ENCODE assay signal across 10 cellular contexts in the genomic region with DNA sequence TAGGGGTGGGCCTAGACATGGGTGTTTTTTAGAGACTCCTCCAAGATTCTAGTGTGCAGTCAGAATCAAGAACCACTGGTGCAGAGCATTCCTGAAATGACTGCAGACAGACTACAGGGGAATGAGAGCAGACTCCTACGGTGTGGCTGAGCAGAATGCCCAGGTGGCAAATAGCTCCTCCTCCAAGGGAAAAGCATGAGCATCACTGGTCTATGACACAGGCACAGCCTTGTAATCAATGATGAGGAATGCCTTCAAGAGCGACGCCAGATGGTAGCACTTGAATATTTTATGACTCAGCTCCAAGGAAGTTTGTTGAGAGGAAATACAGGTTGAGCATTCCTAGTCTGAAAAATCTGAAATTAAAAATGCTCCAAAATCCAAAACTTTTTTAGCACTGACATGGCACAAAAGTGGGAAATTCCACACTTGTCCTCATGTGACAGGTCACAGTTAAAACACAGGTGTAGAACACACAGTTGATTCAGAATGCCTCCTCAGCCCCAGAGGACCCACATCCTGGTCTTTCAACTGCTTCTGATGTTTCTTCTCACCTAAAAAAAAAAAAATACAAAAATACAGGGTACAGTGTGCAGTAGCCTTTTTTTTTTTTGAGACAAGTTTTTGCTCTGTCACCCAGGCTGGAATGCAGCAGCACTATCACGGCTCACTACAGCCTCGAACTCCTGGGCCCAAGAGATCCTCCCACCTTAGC. TPM values are rescaled to one million over a fixed set of nuclear protein-coding genes. Genes with fewer than 3 reads are reported as not detected.
DNase-seq lines count a peak whose midpoint lies in the region; ATAC-seq, FAIRE-seq and TF ChIP-seq lines count a peak whose summit lies in the region.
"Had no signal": no experiment of that assay in that cellular context is flagged by ENCODE, and none has a peak within 500 bp of the region (broad histone marks: within the 10 kb centered on the region; RNA-seq: fewer than 3 reads in every experiment).

No MANE protein-coding gene starts in this region.

- H3K27me3 ChIP-seq in mammary epithelial cell (ENCODE audit: insufficient read depth, low read length) (no peaks in the 10 kb centered on the region), pancreas (no peaks in the 10 kb centered on the region), prostate gland (replicated peaks; ENCODE audit: insufficient read depth) (no peaks in the 10 kb centered on the region)

- no peak for TF ChIP-seq POLR2A in prostate gland (IDR thresholded peaks at IDR 0.05)

- FAIRE-seq in pancreas (lab: Jason Lieb, UNC): no peak

- no peak overlapping the region for H3K4me3 ChIP-seq in mammary epithelial cell (replicated peaks in 1 of 3; ENCODE audit: insufficient read depth in 1 of 3, low read depth in 2 of 3, low read length in 3 of 3)
- no peak overlapping the region for H3K4me3 ChIP-seq in pancreas
- no peak overlapping the region for H3K4me3 ChIP-seq in prostate gland

- CTCF ChIA-PET in activated CD4-positive, alpha-beta T cell treated with anti-CD3 and anti-CD28 coated beads for 36 hours (lab: Charles Lee): interaction anchor here (0.5 to 1.2 kb wide), 2 partner anchors 9 to 1003 kb away, joined by 3 read pairs; no protein-coding TSS in a partner anchor
- CTCF ChIA-PET in mammary epithelial cell (lab: Charles Lee; ENCODE audit: low non-redundant PET): interaction anchor here (0.5 to 0.7 kb wide), 3 partner anchors 9 to 215 kb away, joined by 7 to 18 read pairs (median 8); no protein-coding TSS in a partner anchor

- H3K9ac ChIP-seq in mammary epithelial cell (ENCODE audit: insufficient read depth, low read length): no peak overlapping the region

- H3K27ac ChIP-seq in mammary epithelial cell (ENCODE audit: insufficient read depth, low read depth, low read length) (peak overlapping the region; percentile 42), pancreas (no peak overlapping the region), prostate gland (no peak overlapping the region)

- peak overlapping the region; percentile 9 for H2AFZ ChIP-seq in mammary epithelial cell (ENCODE audit: low read depth, low read length)

- H3K4me1 Mint-ChIP-seq in activated CD4-positive, alpha-beta T cell treated with anti-CD3 and anti-CD28 coated beads for 36 hours: peaks cover 14% of the 10 kb centered on the region
- H3K4me1 Mint-ChIP-seq: activated B cell treated with CpG ODN at 0.5 μM for 24 hours had no signal

- intact Hi-C loops in activated CD4-positive, alpha-beta T cell treated with anti-CD3 and anti-CD28 coated beads for 36 hours (cut with DNase I, micrococcal nuclease): no loop called here
- intact Hi-C loops in mammary epithelial cell (cut with micrococcal nuclease) (loop anchor here (5.0 to 10.0 kb wide), 3 partner anchors 175 to 913 kb away; partner anchors contain the start of genes KDM1B and TPMT), pancreas (cut with DNase I) (loop anchor here in 2 of 3 donors (10.0 kb wide), 2 partner anchors 215 to 435 kb away; no protein-coding TSS in a partner anchor), prostate gland (cut with DNase I) (loop anchor here (5.0 to 10.0 kb wide), 2 partner anchors 213 to 535 kb away; partner anchors contain the start of gene NHLRC1)

- H4K20me1 ChIP-seq in mammary epithelial cell (ENCODE audit: insufficient read depth, low read length): no peaks in the 10 kb centered on the region

- no peaks in the 10 kb centered on the region for H3K79me2 ChIP-seq in mammary epithelial cell (ENCODE audit: insufficient read depth, low read length)

- no TSS peak for BruUV-seq in mammary epithelial cell (replicated peaks; lab: Mats Ljungman, UMichigan)

- H3K4me3 Mint-ChIP-seq in activated CD4-positive, alpha-beta T cell treated with anti-CD3 and anti-CD28 coated beads for 36 hours: no peak overlapping the region
- H3K4me3 Mint-ChIP-seq: activated B cell treated with CpG ODN at 0.5 μM for 24 hours, natural killer cell had no signal

- WGBS in mammary epithelial cell (ENCODE audit: low coverage, missing lambda C conversion rate): 46% methylated on average over 5 of the region's 5 CpGs
- WGBS in pancreas, 2 donors: 71 to 72% methylated on average over 5 of the region's 5 CpGs
- 72% methylated on average over 5 of the region's 5 CpGs for WGBS in prostate gland

- H3K27ac Mint-ChIP-seq in activated CD4-positive, alpha-beta T cell treated with anti-CD3 and anti-CD28 coated beads for 36 hours: no peak overlapping the region
- H3K27ac Mint-ChIP-seq: activated B cell treated with CpG ODN at 0.5 μM for 24 hours, natural killer cell had no signal

- H3K4me2 ChIP-seq in mammary epithelial cell (ENCODE audit: insufficient read depth, low read depth, low read length): no peak overlapping the region

- dilution Hi-C loops in mammary epithelial cell (cut with HindIII; ENCODE audit: low sequenced_read_pairs): loop anchor here (25.0 kb wide), 1 partner anchor 427 kb away; no protein-coding TSS in a partner anchor

- H3K4me1 ChIP-seq in mammary epithelial cell (ENCODE audit: insufficient read depth, low read length) (peaks cover 12% of the 10 kb centered on the region), pancreas (no peaks in the 10 kb centered on the region), prostate gland (replicated peaks) (no peaks in the 10 kb centered on the region)

- TF ChIP-seq CTCF in mammary epithelial cell (conservative IDR thresholded peaks at IDR 0.05 in 1 of 2, IDR thresholded peaks at IDR 0.05 in 1 of 2; ENCODE audit: extremely low read depth in 1 of 2, insufficient read depth in 1 of 2, low read depth in 1 of 2, low read length in 2 of 2): peak in 1 of 2 donors; percentile 32
- no peak for TF ChIP-seq CTCF in pancreas (IDR thresholded peaks at IDR 0.05)
- TF ChIP-seq CTCF in prostate gland (IDR thresholded peaks at IDR 0.05): no peak

- in situ Hi-C loops in mammary epithelial cell (cut with MboI; ENCODE audit: low sequenced_read_pairs in 2 of 2): loop anchor here in 1 of 2 donors (5.0 kb wide), 1 partner anchor 432 kb away; no protein-coding TSS in a partner anchor

- H3K9me3 Mint-ChIP-seq in activated CD4-positive, alpha-beta T cell treated with anti-CD3 and anti-CD28 coated beads for 36 hours (ENCODE audit: low read depth): no peaks in the 10 kb centered on the region
- H3K9me3 Mint-ChIP-seq: activated B cell treated with CpG ODN at 0.5 μM for 24 hours, natural killer cell had no signal

- no peaks in the 10 kb centered on the region for H3K9me3 ChIP-seq in mammary epithelial cell (replicated peaks; ENCODE audit: insufficient read depth, low read length)
- no peaks in the 10 kb centered on the region for H3K9me3 ChIP-seq in pancreas
- H3K9me3 ChIP-seq in prostate gland: no peaks in the 10 kb centered on the region

- no peaks in the 10 kb centered on the region for H3K36me3 ChIP-seq in mammary epithelial cell (ENCODE audit: insufficient read depth, low read length)
- H3K36me3 ChIP-seq in pancreas: no peaks in the 10 kb centered on the region
- no peaks in the 10 kb centered on the region for H3K36me3 ChIP-seq in prostate gland

- no peaks in the 10 kb centered on the region for H3K36me3 Mint-ChIP-seq in activated CD4-positive, alpha-beta T cell treated with anti-CD3 and anti-CD28 coated beads for 36 hours (ENCODE audit: low read depth)
- H3K36me3 Mint-ChIP-seq: natural killer cell had no signal

- peak; percentile 79 for ATAC-seq in activated CD4-positive, alpha-beta T cell treated with anti-CD3 and anti-CD28 coated beads for 36 hours
- ATAC-seq in pancreas: peak in 3 of 4 donors; percentile 64 to 81 (median 65)
- ATAC-seq in GM19455 (IDR thresholded peaks at IDR 0.05; ENCODE audit: unreplicated experiment): no peak

- DNase-seq in activated CD4-positive, alpha-beta T cell treated with anti-CD3 and anti-CD28 coated beads for 36 hours: peak; percentile 36
- DNase-seq in activated CD4-positive, alpha-beta T cell treated with anti-CD3 and anti-CD28 coated beads, Interleukin-2, amount 50 U/mL, for 1 hour: no peak
- DNase-seq in HS-5 (ENCODE audit: low read depth) (peak; percentile 92), mammary epithelial cell (peak; percentile 91), pancreas (no peak), prostate gland (ENCODE audit: low spot score) (no peak), GDM1 (lab: John Stamatoyannopoulos, UW) (no peak)
- DNase-seq: activated B cell treated with CpG ODN at 0.5 μM for 24 hours, natural killer cell had no signal

- H3K27me3 Mint-ChIP-seq in activated CD4-positive, alpha-beta T cell treated with anti-CD3 and anti-CD28 coated beads for 36 hours: no peaks in the 10 kb centered on the region
- H3K27me3 Mint-ChIP-seq: activated B cell treated with CpG ODN at 0.5 μM for 24 hours had no signal

- POLR2A ChIA-PET in activated CD4-positive, alpha-beta T cell treated with anti-CD3 and anti-CD28 coated beads for 36 hours (lab: Charles Lee): no interaction called here

RNA-seq across cellular contexts. Expression of gene FAM8A1, which starts 10.5 kb away (rescaled TPM):
- total RNA-seq in activated CD4-positive, alpha-beta T cell treated with anti-CD3 and anti-CD28 coated beads for 36 hours: 1 to 10 TPM; 3.3 to 4.1 TPM
- total RNA-seq in mammary epithelial cell (10 to 100 TPM in 1 of 2 donors, 1 to 10 TPM in 1; 8.9 to 16.2 TPM), pancreas (10 to 100 TPM in 5 of 6 donors, 1 to 10 TPM in 1; 9.8 to 15.9 (median 12.0) TPM), prostate gland (10 to 100 TPM; 23.7 to 39.4 TPM)
- polyA plus RNA-seq in mammary epithelial cell (4.0 TPM), pancreas (10 to 100 TPM in 1 of 2 donors, 1 to 10 TPM in 1; 4.7 to 11.4 TPM)
- polyA minus RNA-seq in mammary epithelial cell: 4.3 TPM

Comparison
In these comparisons a context has a peak if more than half of its experiments do, and no peak if none do; other contexts are left out.
1. DNase-seq: peak in activated CD4-positive, alpha-beta T cell treated with anti-CD3 and anti-CD28 coated beads for 36 hours (single experiment), HS-5 (single experiment) and mammary epithelial cell (single experiment); none in activated CD4-positive, alpha-beta T cell treated with anti-CD3 and anti-CD28 coated beads, Interleukin-2, amount 50 U/mL, for 1 hour (single experiment), pancreas (0 of 6), prostate gland (single experiment) and GDM1 (single experiment).
2. intact Hi-C loops: an anchor here in mammary epithelial cell (5.0 to 10.0 kb wide), pancreas (10.0 kb wide) and prostate gland (5.0 to 10.0 kb wide); none called in activated CD4-positive, alpha-beta T cell treated with anti-CD3 and anti-CD28 coated beads for 36 hours.